In genomic region chr10:80132299-80133139, GRCh38 we compare ENCODE assay signal across 10 cellular contexts. TPM values are rescaled to one million over a fixed set of nuclear protein-coding genes. Genes with fewer than 3 reads are reported as not detected.
DNase-seq lines count a peak whose midpoint lies in the region; ATAC-seq and TF ChIP-seq lines count a peak whose summit lies in the region.
"Had no signal": no experiment of that assay in that cellular context is flagged by ENCODE, and none has a peak within 500 bp of the region (broad histone marks: within the 10 kb centered on the region; RNA-seq: fewer than 3 reads in every experiment).

Gene PLAC9 (plus strand): TSS chr10:80132730. CDS start chr10:80132763, 33 bp downstream.

- H3K18ac ChIP-seq in IMR-90 (ENCODE audit: low read depth, low read length): peak within 1 kb of the TSS; percentile 63

- H3K27me3 Mint-ChIP-seq in stimulated activated memory B cell treated with anti-CD40 and anti-IgM and Interleukin-4, amounts not matched to agents 10 μg/mL and 1 μg/mL and 100 μg/mL, for 72 hours: peaks cover 28% of the 10 kb centered on the region

- peak within 1 kb of the TSS; percentile 92 for H2AK9ac ChIP-seq in IMR-90 (replicated peaks; ENCODE audit: low read depth, low read length, poor library complexity)

- no peak within 1 kb of the TSS for H3K27ac Mint-ChIP-seq in stimulated activated memory B cell treated with anti-CD40 and anti-IgM and Interleukin-4, amounts not matched to agents 10 μg/mL and 1 μg/mL and 100 μg/mL, for 72 hours
- H3K27ac Mint-ChIP-seq: memory B cell had no signal

- dilution Hi-C loops in IMR-90 (cut with HindIII; ENCODE audit: low sequenced_read_pairs, unreplicated experiment): no loop called here

- H3K14ac ChIP-seq in IMR-90 (replicated peaks; ENCODE audit: low read depth, low read length): peak within 1 kb of the TSS; percentile 90

- H3K36me3 ChIP-seq in IMR-90 (ENCODE audit: control insufficient read depth, insufficient read depth, low read length): no peaks in the 10 kb centered on the region

- peak within 1 kb of the TSS; percentile 65 for H3K27ac ChIP-seq in IMR-90 (ENCODE audit: insufficient read depth, low read length)
- H3K27ac ChIP-seq in coronary artery: peak within 1 kb of the TSS; percentile 67 to 89

- no peaks in the 10 kb centered on the region for H3K36me3 Mint-ChIP-seq in stimulated activated memory B cell treated with anti-CD40 and anti-IgM and Interleukin-4, amounts not matched to agents 10 μg/mL and 1 μg/mL and 100 μg/mL, for 72 hours
- H3K36me3 Mint-ChIP-seq: memory B cell had no signal

- peaks cover 6% of the 10 kb centered on the region for H3K4me1 Mint-ChIP-seq in stimulated activated memory B cell treated with anti-CD40 and anti-IgM and Interleukin-4, amounts not matched to agents 10 μg/mL and 1 μg/mL and 100 μg/mL, for 72 hours

- CTCF ChIA-PET in IMR-90 (lab: Yijun Ruan, JAX): interaction anchor here (1.2 kb wide), 1 partner anchor 86 kb away, joined by 3 read pairs; no protein-coding TSS in a partner anchor

- H3K23ac ChIP-seq in IMR-90 (ENCODE audit: low read depth, low read length): peak within 1 kb of the TSS; percentile 71; the same call in 1 of the 2 replicates

- ATAC-seq in IMR-90 (ENCODE audit: low read depth) (peak; percentile 80), left lobe of liver (peak; percentile 71)
- peak; percentile 45 for ATAC-seq in stimulated activated memory B cell treated with anti-CD40 and anti-IgM and Interleukin-4, amounts not matched to agents 10 μg/mL and 1 μg/mL and 100 μg/mL, for 72 hours

- H3K4me3 ChIP-seq in IMR-90 (ENCODE audit: insufficient read depth, low read depth, low read length): peak within 1 kb of the TSS; percentile 67
- peak within 1 kb of the TSS; percentile 75 for H3K4me3 ChIP-seq in coronary artery

- H2AFZ ChIP-seq in IMR-90 (replicated peaks; ENCODE audit: low read length, poor library complexity): peak within 1 kb of the TSS; percentile 94

- H3K4ac ChIP-seq in IMR-90 (ENCODE audit: low read depth, low read length): peak within 1 kb of the TSS; percentile 89

- no peak for TF ChIP-seq CTCF in IMR-90 (conservative IDR thresholded peaks at IDR 0.05; ENCODE audit: low read depth, low read length)
- no peak for TF ChIP-seq CTCF in coronary artery (IDR thresholded peaks at IDR 0.05)

- POLR2A ChIA-PET in IMR-90 (lab: Charles Lee; ENCODE audit: unreplicated experiment): no interaction called here

- no peak within 1 kb of the TSS; the same call in none of the 2 replicates for H2BK20ac ChIP-seq in IMR-90 (ENCODE audit: low read depth, low read length)

- intact Hi-C loops in IMR-90 (cut with micrococcal nuclease): loop anchor here (10.0 kb wide), 1 partner anchor 588 kb away; no protein-coding TSS in a partner anchor

- no peak within 1 kb of the TSS for H2BK5ac ChIP-seq in IMR-90 (ENCODE audit: low read depth, low read length, poor library complexity, severe bottlenecking)

- H3K56ac ChIP-seq in IMR-90 (ENCODE audit: extremely low read depth, insufficient read depth, low read length): peak within 1 kb of the TSS; percentile 24; the same call in 1 of the 2 replicates

- H3K27me3 ChIP-seq in IMR-90 (ENCODE audit: control insufficient read depth, insufficient read depth, low read length): no peaks in the 10 kb centered on the region

- DNase-seq in IMR-90 (peak; percentile 20), coronary artery (ENCODE audit: low spot score) (no peak), left lobe of liver (ENCODE audit: low spot score) (no peak), NCI-H2171 treated with DMSO at 0.1 percent for 48 hours (lab: John Stamatoyannopoulos, UW) (no peak), HuH-7 (ENCODE audit: low spot score) (no peak), T-helper 2 cell (no peak)
- DNase-seq in stimulated activated CD4-positive, alpha-beta T cell treated with anti-CD3 and anti-CD28 coated beads, Interleukin-4, amount 100 ng/mL, for 1 hour: no peak
- DNase-seq: activated CD4-positive, alpha-beta T cell treated with anti-CD3 and anti-CD28 coated beads, Interleukin-2, amount 50 U/mL, for 48 hours had no signal

- H4K5ac ChIP-seq in IMR-90 (ENCODE audit: low read depth, low read length): no peak within 1 kb of the TSS

- no peaks in the 10 kb centered on the region for H3K9me3 Mint-ChIP-seq in stimulated activated memory B cell treated with anti-CD40 and anti-IgM and Interleukin-4, amounts not matched to agents 10 μg/mL and 1 μg/mL and 100 μg/mL, for 72 hours
- H3K9me3 Mint-ChIP-seq: memory B cell had no signal

- peak within 1 kb of the TSS; percentile 83; the same call in 1 of the 2 replicates for H2BK120ac ChIP-seq in IMR-90 (ENCODE audit: low read depth, low read length)

- no peak for TF ChIP-seq RAD21 in IMR-90 (IDR thresholded peaks at IDR 0.05; ENCODE audit: low read length)

- peak within 1 kb of the TSS; percentile 84 for H3K9ac ChIP-seq in IMR-90 (ENCODE audit: low read depth, low read length)

- peak within 1 kb of the TSS; percentile 74 for H2AK5ac ChIP-seq in IMR-90 (ENCODE audit: low read depth, low read length)

- peaks cover 8% of the 10 kb centered on the region; the same call in 1 of the 2 replicates for H3K9me1 ChIP-seq in IMR-90 (ENCODE audit: insufficient read depth, low read length)

- peak within 1 kb of the TSS; percentile 50 to 86; a peak in 2 of 4 replicates for H4K8ac ChIP-seq in IMR-90 (ENCODE audit: low read depth in 2 of 2, low read length in 2 of 2)

- in situ Hi-C loops in IMR-90 (cut with MboI; ENCODE audit: low sequenced_read_pairs): no loop called here

- no peak for TF ChIP-seq POLR2A in IMR-90 (IDR thresholded peaks at IDR 0.05; ENCODE audit: low read depth, low read length)

- 2% methylated on average over 38 of the region's 58 CpGs; no CpG with 5 or more reads in 1 of the 2 experiments for WGBS in IMR-90 (ENCODE audit: extremely low coverage in 2 of 2, insufficient read length in 1 of 2), 2 experiments

- H2BK15ac ChIP-seq in IMR-90 (ENCODE audit: low read depth, low read length): no peak within 1 kb of the TSS; the same call in 2 of the 3 replicates

- H3K9me3 ChIP-seq in IMR-90 (ENCODE audit: control insufficient read depth, insufficient read depth, low read length): no peaks in the 10 kb centered on the region

- peak within 1 kb of the TSS; percentile 96 for H3K4me2 ChIP-seq in IMR-90 (ENCODE audit: low read depth, low read length)

- BruUV-seq in IMR-90 (replicated peaks; lab: Mats Ljungman, UMichigan): no TSS peak

- peaks cover 0 to 11% of the 10 kb centered on the region in 2 experiments; a peak in 1 of 4 replicates for H3K79me1 ChIP-seq in IMR-90 (ENCODE audit: low read depth in 1 of 2, low read length in 2 of 2)

- H3K4me3 Mint-ChIP-seq in stimulated activated memory B cell treated with anti-CD40 and anti-IgM and Interleukin-4, amounts not matched to agents 10 μg/mL and 1 μg/mL and 100 μg/mL, for 72 hours: no peak within 1 kb of the TSS
- H3K4me3 Mint-ChIP-seq: memory B cell had no signal

- H4K20me1 ChIP-seq in IMR-90 (ENCODE audit: insufficient read depth, low read length): no peaks in the 10 kb centered on the region

- peaks cover 14% of the 10 kb centered on the region; the same call in 1 of the 2 replicates for H3K4me1 ChIP-seq in IMR-90 (ENCODE audit: control insufficient read depth, insufficient read depth, low read length)

- peak within 1 kb of the TSS; percentile 34; the same call in 1 of the 2 replicates for H4K91ac ChIP-seq in IMR-90 (ENCODE audit: insufficient read depth, low read depth, low read length)

TF ChIP-seq in IMR-90, 13 proteins besides CTCF, POLR2A, EP300 and RAD21:
- TF ChIP-seq USF2 (IDR thresholded peaks at IDR 0.05; ENCODE audit: low read depth, low read length): no peak
- TF ChIP-seq MAFK (IDR thresholded peaks at IDR 0.05; ENCODE audit: low read depth, low read length): no peak
- TF ChIP-seq FOS (IDR thresholded peaks at IDR 0.05; ENCODE audit: low read depth, low read length): no peak
- no peak for TF ChIP-seq SMC3 (IDR thresholded peaks at IDR 0.05; ENCODE audit: low read depth, low read length)
- no peak for TF ChIP-seq RCOR1 (IDR thresholded peaks at IDR 0.05; ENCODE audit: insufficient replicate concordance, low read length)
- no peak for TF ChIP-seq ELK1 (IDR thresholded peaks at IDR 0.05; ENCODE audit: borderline replicate concordance, low read depth, low read length)
- TF ChIP-seq MXI1 (IDR thresholded peaks at IDR 0.05; ENCODE audit: borderline replicate concordance, low read depth, low read length): no peak

RNA-seq across cellular contexts. Expression of gene PLAC9, which starts in this region (rescaled TPM):
- 1.6 and 1.9 TPM in 2 replicates for total RNA-seq in IMR-90 (2012; rRNA removed)
- polyA plus RNA-seq in IMR-90 (2012; rRNA removed): 12.2 and 15.6 TPM in 2 replicates
- 8.4 and 13.4 TPM in 2 replicates for polyA plus RNA-seq in IMR-90 (2012; cell fraction: cytosol; rRNA removed)
- polyA plus RNA-seq in IMR-90 (2012; cell fraction: nucleus; rRNA removed; ENCODE audit: low replicate concordance): 2.1 and 3.1 TPM in 2 replicates
- 2.2 TPM for total RNA-seq in left lobe of liver
